ENCODE assay signal across 8 cellular contexts in the genomic region with DNA sequence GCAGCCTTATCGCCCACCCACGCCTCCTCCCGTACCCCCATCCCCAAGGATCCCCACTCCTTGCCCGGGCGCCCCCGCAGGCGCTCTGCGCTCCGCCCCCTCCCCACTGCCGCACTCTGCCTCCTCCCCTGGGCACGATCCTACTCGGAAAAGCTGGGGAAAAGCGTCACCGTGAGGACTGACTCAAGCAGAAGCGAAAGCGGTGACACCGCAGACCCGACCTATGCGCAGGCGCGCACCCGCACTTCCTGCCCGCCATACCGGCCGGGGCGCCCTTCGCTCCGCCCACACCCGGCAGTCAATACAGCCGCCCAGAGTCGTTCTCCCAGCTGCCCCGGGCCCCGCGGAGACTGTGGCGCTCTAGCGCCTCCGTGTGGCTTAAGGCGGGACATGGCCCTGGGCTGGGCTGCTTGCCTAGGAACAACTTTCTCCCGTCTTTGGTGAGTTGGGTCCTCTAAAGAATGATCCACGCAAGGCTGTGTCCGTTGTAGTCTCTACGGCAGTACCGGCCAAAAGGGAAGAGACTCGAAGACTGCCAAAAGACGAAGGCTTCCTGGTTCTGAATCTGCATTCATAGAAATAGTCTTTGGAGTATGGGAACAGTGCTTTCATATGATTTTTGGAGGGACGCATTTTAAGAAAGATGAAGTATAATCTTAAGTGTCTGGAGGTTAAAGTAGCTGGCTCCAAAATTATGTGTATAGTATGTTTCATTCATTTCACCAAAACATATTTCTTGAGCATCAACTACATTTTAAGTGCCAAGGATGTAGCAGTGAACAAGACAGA. TPM values are rescaled to one million over a fixed set of nuclear protein-coding genes. Genes with fewer than 3 reads are reported as not detected.
DNase-seq lines count a peak whose midpoint lies in the region; ATAC-seq and TF ChIP-seq lines count a peak whose summit lies in the region.

Gene OMA1, minus strand, starts transcription at position 207 of the 789 bp plus-strand sequence. CDS start 7,432 bp downstream, outside the sequence.

- H3K36me3 Mint-ChIP-seq in T-helper 17 cell (ENCODE audit: low read depth) = no peaks in the 10 kb centered on the region

- peaks cover 17% of the 10 kb centered on the region for H3K27me3 Mint-ChIP-seq in T-helper 17 cell

- peak within 1 kb of the TSS; percentile 96 for H3K4me3 Mint-ChIP-seq in T-helper 17 cell

- H3K27ac ChIP-seq in angular gyrus (ENCODE audit: low read depth, low read length) (peak within 1 kb of the TSS; percentile 93), vagina (peak within 1 kb of the TSS; percentile 99)

- H3K27me3 ChIP-seq in vagina = no peaks in the 10 kb centered on the region

- DNase-seq in GM13976 (ENCODE audit: low spot score) = peak; percentile 95
- DNase-seq in NCI-H1694 (lab: John Stamatoyannopoulos, UW) = peak; percentile 96
- DNase-seq in T-helper 17 cell = peak; percentile 98
- DNase-seq in left ventricle myocardium superior = peak; percentile 99
- DNase-seq in pulmonary artery endothelial cell (ENCODE audit: low read depth, low spot score) = peak; percentile 96
- DNase-seq in vagina (ENCODE audit: extremely low spot score in 2 of 2) = peak; percentile 97 to 98

- ATAC-seq in HG02884 (IDR thresholded peaks at IDR 0.05; ENCODE audit: unreplicated experiment) (peak; percentile 95), T-helper 17 cell (peak; percentile 95), left ventricle myocardium superior (peak; percentile 99)

- H3K9me3 ChIP-seq in T-helper 17 cell (ENCODE audit: control insufficient read depth, low read length, poor library complexity, severe bottlenecking) (no peaks in the 10 kb centered on the region), vagina (no peaks in the 10 kb centered on the region)

- no peaks in the 10 kb centered on the region for H3K36me3 ChIP-seq in vagina

- H3K4me1 ChIP-seq in vagina = peaks cover 33% of the 10 kb centered on the region

- intact Hi-C loops in left ventricle myocardium superior (cut with micrococcal nuclease) = no loop called here
- intact Hi-C loops in vagina (cut with DNase I) = no loop called here

- peak in 1 of 2 donors; percentile 85 for TF ChIP-seq POLR2A in vagina (IDR thresholded peaks at IDR 0.05)

- H3K27ac Mint-ChIP-seq in T-helper 17 cell = peak within 1 kb of the TSS; percentile 93

- in situ Hi-C loops in GM13976 (cut with MboI; ENCODE audit: low sequenced_read_pairs, unreplicated experiment) = no loop called here

- TF ChIP-seq CTCF in GM13976 (IDR thresholded peaks at IDR 0.05; ENCODE audit: borderline replicate concordance, control extremely low read depth, extremely low read depth, insufficient read depth, missing control alignments) (peak; percentile 97), vagina (IDR thresholded peaks at IDR 0.05) (peak; percentile 91 to 99 (median 96))

- peaks cover 19% of the 10 kb centered on the region for H3K4me1 Mint-ChIP-seq in T-helper 17 cell

- H3K4me3 ChIP-seq in vagina = peak within 1 kb of the TSS; percentile 81 to 82

RNA-seq across cellular contexts. Expression of gene OMA1, which starts in this region (rescaled TPM):
- total RNA-seq in T-helper 17 cell (10 to 100 TPM; 27.1 to 29.8 TPM), left ventricle myocardium superior (29.4 TPM), pulmonary artery endothelial cell (8.8 and 20.6 TPM in 2 replicates), vagina (19.9 TPM)

Comparison
In these comparisons a context has a peak if more than half of its experiments do, and no peak if none do; other contexts are left out.
1. Peak in every context shown above with its lines: DNase-seq, ATAC-seq, H3K4me3 ChIP-seq and H3K27ac ChIP-seq.